Comparison of ENCODE assay signal across 1 cellular context in genomic region chr9:128786681-128787582, GRCh38.
TF ChIP-seq lines count a peak whose summit lies in the region.

TBC1D13 (plus strand) TSS chr9:128787253; CDS start chr9:128787354, 101 bp downstream.

TF ChIP-seq in HepG2, 621 proteins besides CTCF, POLR2A, EP300 and RAD21 (continued from another document and continues in another):
- peak; percentile 74; the same call in 1 of the 2 replicates for TF ChIP-seq PAX8 (CRISPR knock-in tag; IDR thresholded peaks at IDR 0.05; ENCODE audit: borderline replicate concordance)
- peak; percentile 81; the same call in 1 of the 2 replicates for TF ChIP-seq ZNF850 (CRISPR knock-in tag; conservative IDR thresholded peaks at IDR 0.05)
- TF ChIP-seq RFX3 (CRISPR knock-in tag; IDR thresholded peaks at IDR 0.05), result no peak
- peak; percentile 69; the same call in 1 of the 2 replicates for TF ChIP-seq ZNF609 (CRISPR knock-in tag; IDR thresholded peaks at IDR 0.05; ENCODE audit: borderline replicate concordance)
- TF ChIP-seq ZBTB43 (CRISPR knock-in tag; conservative IDR thresholded peaks at IDR 0.05), result peak; percentile 83
- no peak for TF ChIP-seq U2AF2 (IDR thresholded peaks at IDR 0.05; ENCODE audit: low read depth, low read length)
- peak; percentile 82; the same call in 1 of the 2 replicates for TF ChIP-seq SMAD1 (CRISPR knock-in tag; IDR thresholded peaks at IDR 0.05; ENCODE audit: borderline replicate concordance, low read depth)
- TF ChIP-seq SAFB2 (CRISPR knock-in tag; IDR thresholded peaks at IDR 0.05; ENCODE audit: borderline replicate concordance, low read depth), result peak; percentile 87
- peak; percentile 49 for TF ChIP-seq HCFC1 (IDR thresholded peaks at IDR 0.05; ENCODE audit: low read depth, low read length)
- TF ChIP-seq HMGXB4 (CRISPR knock-in tag; IDR thresholded peaks at IDR 0.05; ENCODE audit: borderline replicate concordance in 1 of 2, low read depth in 1 of 2), result peak; percentile 77 to 91
- no peak for TF ChIP-seq SCMH1 (CRISPR knock-in tag; IDR thresholded peaks at IDR 0.05; ENCODE audit: borderline replicate concordance)
- TF ChIP-seq TGIF2 (CRISPR knock-in tag; IDR thresholded peaks at IDR 0.05), result peak; percentile 91
- TF ChIP-seq PHF21A (CRISPR knock-in tag; IDR thresholded peaks at IDR 0.05), result peak; percentile 86
- TF ChIP-seq FOXK2 (IDR thresholded peaks at IDR 0.05), result no peak
- TF ChIP-seq ZFY (CRISPR knock-in tag; IDR thresholded peaks at IDR 0.05), result peak; percentile 86
- peak; percentile 96 for TF ChIP-seq ZNF232 (CRISPR knock-in tag; IDR thresholded peaks at IDR 0.05; ENCODE audit: borderline replicate concordance)
- TF ChIP-seq ZNF569 (CRISPR knock-in tag; IDR thresholded peaks at IDR 0.05; ENCODE audit: borderline replicate concordance), result no peak
- peak; percentile 97; the same call in 1 of the 2 replicates for TF ChIP-seq MTA1 (CRISPR knock-in tag; IDR thresholded peaks at IDR 0.05; ENCODE audit: borderline replicate concordance)
- peak; percentile 84 for TF ChIP-seq SKIL (CRISPR knock-in tag; IDR thresholded peaks at IDR 0.05; ENCODE audit: borderline replicate concordance)
- no peak for TF ChIP-seq EHMT2 (IDR thresholded peaks at IDR 0.05; ENCODE audit: borderline replicate concordance, low read depth, low read length)
- peak; percentile 98 for TF ChIP-seq ZNF430 (CRISPR knock-in tag; IDR thresholded peaks at IDR 0.05)
- peak; percentile 48; the same call in 1 of the 2 replicates for TF ChIP-seq PREB (CRISPR knock-in tag; IDR thresholded peaks at IDR 0.05)
- TF ChIP-seq RXRB (CRISPR knock-in tag; IDR thresholded peaks at IDR 0.05; ENCODE audit: borderline replicate concordance), result peak; percentile 66
- peak; percentile 81 for TF ChIP-seq ZNF768 (CRISPR knock-in tag; IDR thresholded peaks at IDR 0.05)
- no peak for TF ChIP-seq RBM22 (optimal IDR thresholded peaks at IDR 0.05; ENCODE audit: low read length)
- TF ChIP-seq ZNF260 (CRISPR knock-in tag; IDR thresholded peaks at IDR 0.05; ENCODE audit: borderline replicate concordance, low read depth), result no peak
- peak; percentile 60; the same call in 1 of the 2 replicates for TF ChIP-seq ZNF12 (CRISPR knock-in tag; IDR thresholded peaks at IDR 0.05)
- TF ChIP-seq ZNF274 (CRISPR knock-in tag; IDR thresholded peaks at IDR 0.05), result peak; percentile 95
- TF ChIP-seq ZNF747 (CRISPR knock-in tag; IDR thresholded peaks at IDR 0.05; ENCODE audit: borderline replicate concordance), result peak; percentile 98; the same call in 1 of the 2 replicates
- TF ChIP-seq NR2C2 (CRISPR knock-in tag; IDR thresholded peaks at IDR 0.05; ENCODE audit: borderline replicate concordance), result peak; percentile 83
- TF ChIP-seq ZSCAN31 (CRISPR knock-in tag; IDR thresholded peaks at IDR 0.05; ENCODE audit: low read depth), result peak; percentile 97
- TF ChIP-seq ZSCAN25 (CRISPR knock-in tag; IDR thresholded peaks at IDR 0.05), result peak; percentile 82
- TF ChIP-seq ZBTB26 (CRISPR knock-in tag; IDR thresholded peaks at IDR 0.05; ENCODE audit: borderline replicate concordance), result peak; percentile 89
- peak; percentile 89 for TF ChIP-seq PHF5A (CRISPR knock-in tag; IDR thresholded peaks at IDR 0.05; ENCODE audit: low read depth, unreplicated experiment)
- TF ChIP-seq IRF2 (CRISPR knock-in tag; IDR thresholded peaks at IDR 0.05), result peak; percentile 87; the same call in 1 of the 2 replicates
- peak; percentile 79; the same call in 1 of the 2 replicates for TF ChIP-seq ZKSCAN8 (CRISPR knock-in tag; IDR thresholded peaks at IDR 0.05; ENCODE audit: borderline replicate concordance)
- no peak for TF ChIP-seq NR3C1 (CRISPR knock-in tag; IDR thresholded peaks at IDR 0.05)
- TF ChIP-seq ARNT (IDR thresholded peaks at IDR 0.05), result no peak
- TF ChIP-seq ZNF547 (CRISPR knock-in tag; IDR thresholded peaks at IDR 0.05), result peak; percentile 93
- TF ChIP-seq ZNF335 (CRISPR knock-in tag; IDR thresholded peaks at IDR 0.05), result no peak
- TF ChIP-seq HMGXB3 (CRISPR knock-in tag; IDR thresholded peaks at IDR 0.05; ENCODE audit: borderline replicate concordance), result 0 out of 2 replicates have a peak, but pooled peaks have one; percentile 49
- TF ChIP-seq ZBTB7B (CRISPR knock-in tag; IDR thresholded peaks at IDR 0.05), result peak; percentile 86
- peak; percentile 85 for TF ChIP-seq ZNF205 (CRISPR knock-in tag; IDR thresholded peaks at IDR 0.05)
- TF ChIP-seq MXD1 (CRISPR knock-in tag; IDR thresholded peaks at IDR 0.05), result peak; percentile 98
- peak; percentile 89 for TF ChIP-seq BATF2 (CRISPR knock-in tag; IDR thresholded peaks at IDR 0.05)
- TF ChIP-seq ZNF230 (CRISPR knock-in tag; IDR thresholded peaks at IDR 0.05), result peak; percentile 90; the same call in 1 of the 2 replicates
- TF ChIP-seq TAF15 (IDR thresholded peaks at IDR 0.05; ENCODE audit: low read depth, low read length, poor library complexity, severe bottlenecking), result peak; percentile 28
